In the genomic region with DNA sequence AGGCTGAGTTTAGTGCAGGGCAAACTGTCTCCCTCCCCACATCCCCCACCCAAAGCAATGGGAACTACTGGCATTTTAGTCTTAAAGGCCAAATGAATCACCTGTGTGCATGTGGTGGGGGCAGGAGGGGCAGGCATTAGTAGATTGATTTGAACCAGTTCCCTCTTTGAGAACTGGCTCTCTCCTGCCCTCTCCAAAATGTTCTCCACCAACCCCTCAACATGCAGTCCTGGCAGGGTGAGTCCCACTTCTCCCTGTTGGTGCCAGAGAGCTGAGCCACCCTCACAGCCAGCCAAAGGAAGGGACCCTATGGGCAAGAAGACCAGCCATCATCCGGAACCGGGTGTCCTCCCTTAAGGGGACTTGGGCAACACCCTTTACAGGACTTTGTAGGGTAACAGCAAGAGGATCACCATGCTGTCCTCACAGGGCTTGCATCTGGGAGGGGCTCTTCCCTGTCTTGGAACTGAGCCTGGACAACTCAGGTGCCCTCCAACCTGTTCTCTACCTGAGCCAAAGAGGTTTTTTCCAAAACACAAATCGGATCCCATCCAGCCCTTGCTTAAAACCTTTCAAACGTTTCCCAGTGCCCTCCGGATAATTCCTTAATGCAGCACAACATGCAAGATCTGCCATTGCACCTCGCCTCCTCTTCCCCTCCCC, we compare ENCODE assay signal across 19 cellular contexts.
DNase-seq lines count a peak whose midpoint lies in the region; ATAC-seq and TF ChIP-seq lines count a peak whose summit lies in the region.
"Had no signal": no experiment of that assay in that cellular context is flagged by ENCODE, and none has a peak within 500 bp of the region (broad histone marks: within the 10 kb centered on the region; RNA-seq: fewer than 3 reads in every experiment).

No MANE protein-coding gene starts in this region.

- H3K4ac ChIP-seq in IMR-90 (ENCODE audit: low read depth, low read length) = peak overlapping the region; percentile 24

- H2BK20ac ChIP-seq in IMR-90 (ENCODE audit: low read depth, low read length) = no peak overlapping the region

- H3K4me3 Mint-ChIP-seq in MCF 10A (ENCODE audit: unreplicated experiment) (no peak overlapping the region), glutamatergic neuron (ENCODE audit: unreplicated experiment) (no peak overlapping the region)
- H3K4me3 Mint-ChIP-seq: B cell had no signal

- TF ChIP-seq POLR2A in IMR-90 (IDR thresholded peaks at IDR 0.05; ENCODE audit: low read depth, low read length) (no peak), sigmoid colon (IDR thresholded peaks at IDR 0.05) (no peak)

- H4K5ac ChIP-seq in IMR-90 (ENCODE audit: low read depth, low read length) = no peak overlapping the region

- H3K4me2 ChIP-seq in mammary epithelial cell (ENCODE audit: insufficient read depth, low read depth, low read length) = no peak overlapping the region
- no peak overlapping the region for H3K4me2 ChIP-seq in IMR-90 (ENCODE audit: low read depth, low read length)

- CTCF ChIA-PET in MCF 10A (lab: Yijun Ruan, JAX) (interaction anchor here (0.6 to 1.8 kb wide), 3 partner anchors 11 to 537 kb away, joined by 3 to 4 read pairs (median 3); no protein-coding TSS in a partner anchor), mammary epithelial cell (lab: Charles Lee; ENCODE audit: low non-redundant PET) (no interaction called here), IMR-90 (lab: Yijun Ruan, JAX) (no interaction called here)

- H2AFZ ChIP-seq in mammary epithelial cell (ENCODE audit: low read depth, low read length) (no peak overlapping the region), IMR-90 (replicated peaks; ENCODE audit: low read length, poor library complexity) (no peak overlapping the region)

- BruUV-seq in MCF 10A (replicated peaks; lab: Mats Ljungman, UMichigan) (no TSS peak), mammary epithelial cell (replicated peaks; lab: Mats Ljungman, UMichigan) (no TSS peak), IMR-90 (replicated peaks; lab: Mats Ljungman, UMichigan) (no TSS peak)

- H3K4me1 ChIP-seq in mammary epithelial cell (ENCODE audit: insufficient read depth, low read length) = peaks cover 64% of the 10 kb centered on the region
- H3K4me1 ChIP-seq in IMR-90 (ENCODE audit: control insufficient read depth, insufficient read depth, low read length) = peaks cover 56% of the 10 kb centered on the region
- peaks cover 0 to 90% (median 82%) of the 10 kb centered on the region in 4 donors for H3K4me1 ChIP-seq in sigmoid colon

- H2AK9ac ChIP-seq in IMR-90 (replicated peaks; ENCODE audit: low read depth, low read length, poor library complexity) = no peak overlapping the region

- H3K4me1 Mint-ChIP-seq in MCF 10A (ENCODE audit: insufficient read depth, unreplicated experiment) (peaks cover 29% of the 10 kb centered on the region), glutamatergic neuron (ENCODE audit: low read depth, unreplicated experiment) (no peaks in the 10 kb centered on the region)
- H3K4me1 Mint-ChIP-seq: B cell had no signal

- H3K4me3 ChIP-seq in mammary epithelial cell (replicated peaks in 1 of 3; ENCODE audit: insufficient read depth in 1 of 3, low read depth in 2 of 3, low read length in 3 of 3) (no peak overlapping the region), IMR-90 (ENCODE audit: insufficient read depth, low read depth, low read length) (no peak overlapping the region), sigmoid colon (no peak overlapping the region)

- TF ChIP-seq EP300 in sigmoid colon (IDR thresholded peaks at IDR 0.05) = no peak

- POLR2A ChIA-PET in MCF 10A (lab: Yijun Ruan, JAX) (interaction anchor here (1.4 to 1.6 kb wide), 2 partner anchors 12 to 13 kb away, joined by 4 to 8 read pairs; no protein-coding TSS in a partner anchor), IMR-90 (lab: Charles Lee; ENCODE audit: unreplicated experiment) (no interaction called here)

- peak overlapping the region; percentile 8; the same call in 2 of the 3 replicates for H2BK15ac ChIP-seq in IMR-90 (ENCODE audit: low read depth, low read length)

- no peak overlapping the region for H3K9ac ChIP-seq in mammary epithelial cell (ENCODE audit: insufficient read depth, low read length)
- no peak overlapping the region for H3K9ac ChIP-seq in IMR-90 (ENCODE audit: low read depth, low read length)

- H3K36me3 Mint-ChIP-seq in MCF 10A (ENCODE audit: insufficient read depth, unreplicated experiment) = no peaks in the 10 kb centered on the region
- no peaks in the 10 kb centered on the region for H3K36me3 Mint-ChIP-seq in glutamatergic neuron (ENCODE audit: unreplicated experiment)

- H3K27ac ChIP-seq in mammary epithelial cell (ENCODE audit: insufficient read depth, low read depth, low read length) (no peak overlapping the region), IMR-90 (ENCODE audit: insufficient read depth, low read length) (no peak overlapping the region), sigmoid colon (peak overlapping the region; percentile 81 to 91 (median 84))
- H3K27ac ChIP-seq: HL-60 had no signal

- no peak overlapping the region; the same call in 1 of the 2 replicates for H4K91ac ChIP-seq in IMR-90 (ENCODE audit: insufficient read depth, low read depth, low read length)

- TF ChIP-seq RAD21 in IMR-90 (IDR thresholded peaks at IDR 0.05; ENCODE audit: low read length) = no peak

- no peak overlapping the region for H3K14ac ChIP-seq in IMR-90 (replicated peaks; ENCODE audit: low read depth, low read length)

- no peak overlapping the region for H2BK120ac ChIP-seq in IMR-90 (ENCODE audit: low read depth, low read length)

- in situ Hi-C loops in mammary epithelial cell (cut with MboI; ENCODE audit: low sequenced_read_pairs in 2 of 2) = no loop called here
- in situ Hi-C loops in IMR-90 (cut with MboI; ENCODE audit: low sequenced_read_pairs) = no loop called here

- H2BK5ac ChIP-seq in IMR-90 (ENCODE audit: low read depth, low read length, poor library complexity, severe bottlenecking) = no peak overlapping the region

- DNase-seq in MCF 10A (ENCODE audit: unreplicated experiment) (peak; percentile 72), mammary epithelial cell (no peak), IMR-90 (no peak), glutamatergic neuron (no peak), sigmoid colon (no peak)
- DNase-seq: 8988T, DMS 273 treated with DMSO at 0.1 percent for 48 hours, DND-41, H7, Kasumi-1, MM.1S, NCI-H1092 treated with DMSO at 0.1 percent for 48 hours, NCI-H2081, SHP77 treated with DMSO at 0.1 percent for 48 hours had no signal

- no peak overlapping the region for H3K18ac ChIP-seq in IMR-90 (ENCODE audit: low read depth, low read length)

- no peaks in the 10 kb centered on the region for H3K9me3 ChIP-seq in mammary epithelial cell (replicated peaks; ENCODE audit: insufficient read depth, low read length)
- H3K9me3 ChIP-seq in IMR-90 (ENCODE audit: control insufficient read depth, insufficient read depth, low read length) = no peaks in the 10 kb centered on the region
- H3K9me3 ChIP-seq in sigmoid colon = no peaks in the 10 kb centered on the region

- H4K8ac ChIP-seq in IMR-90 (ENCODE audit: low read depth in 2 of 2, low read length in 2 of 2) = no peak overlapping the region

- H3K36me3 ChIP-seq in mammary epithelial cell (ENCODE audit: insufficient read depth, low read length) (no peaks in the 10 kb centered on the region), IMR-90 (ENCODE audit: control insufficient read depth, insufficient read depth, low read length) (no peaks in the 10 kb centered on the region), sigmoid colon (no peaks in the 10 kb centered on the region)

- no peaks in the 10 kb centered on the region for H3K9me3 Mint-ChIP-seq in MCF 10A (ENCODE audit: unreplicated experiment)
- H3K9me3 Mint-ChIP-seq in glutamatergic neuron (ENCODE audit: unreplicated experiment) = peaks cover 2% of the 10 kb centered on the region

- H3K23ac ChIP-seq in IMR-90 (ENCODE audit: low read depth, low read length) = no peak overlapping the region

- 19% methylated on average over 6 of the region's 6 CpGs for WGBS in mammary epithelial cell (ENCODE audit: low coverage, missing lambda C conversion rate)
- 86% methylated on average over 3 of the region's 6 CpGs; no CpG with 5 or more reads in 1 of the 2 experiments for WGBS in IMR-90 (ENCODE audit: extremely low coverage in 2 of 2, insufficient read length in 1 of 2), 2 experiments
- WGBS in sigmoid colon, 2 donors = 74 to 88% methylated on average over 6 of the region's 6 CpGs

- H4K20me1 ChIP-seq in mammary epithelial cell (ENCODE audit: insufficient read depth, low read length) (no peaks in the 10 kb centered on the region), IMR-90 (ENCODE audit: insufficient read depth, low read length) (no peaks in the 10 kb centered on the region)

- H3K56ac ChIP-seq in IMR-90 (ENCODE audit: extremely low read depth, insufficient read depth, low read length) = no peak overlapping the region

- H3K27ac Mint-ChIP-seq in MCF 10A (ENCODE audit: low read depth, unreplicated experiment) (no peak overlapping the region), glutamatergic neuron (ENCODE audit: unreplicated experiment) (peak overlapping the region; percentile 16)
- H3K27ac Mint-ChIP-seq: B cell had no signal

- H2AK5ac ChIP-seq in IMR-90 (ENCODE audit: low read depth, low read length) = peak overlapping the region; percentile 82

- H3K27me3 Mint-ChIP-seq in MCF 10A (ENCODE audit: insufficient read depth, unreplicated experiment) (no peaks in the 10 kb centered on the region), glutamatergic neuron (ENCODE audit: unreplicated experiment) (peaks cover 5% of the 10 kb centered on the region)

- H3K27me3 ChIP-seq in mammary epithelial cell (ENCODE audit: insufficient read depth, low read length) (no peaks in the 10 kb centered on the region), IMR-90 (ENCODE audit: control insufficient read depth, insufficient read depth, low read length) (no peaks in the 10 kb centered on the region), sigmoid colon (no peaks in the 10 kb centered on the region)

- peaks cover 0 to 20% of the 10 kb centered on the region in 2 experiments; a peak in 2 of 4 replicates for H3K79me1 ChIP-seq in IMR-90 (ENCODE audit: low read depth in 1 of 2, low read length in 2 of 2)

- TF ChIP-seq CTCF in MCF 10A (IDR thresholded peaks at IDR 0.05; ENCODE audit: unreplicated experiment) (no peak), mammary epithelial cell (conservative IDR thresholded peaks at IDR 0.05 in 1 of 2, IDR thresholded peaks at IDR 0.05 in 1 of 2; ENCODE audit: extremely low read depth in 1 of 2, insufficient read depth in 1 of 2, low read depth in 1 of 2, low read length in 2 of 2) (no peak), IMR-90 (conservative IDR thresholded peaks at IDR 0.05; ENCODE audit: low read depth, low read length) (no peak), glutamatergic neuron (IDR thresholded peaks at IDR 0.05; ENCODE audit: partially characterized antibody, unreplicated experiment) (no peak), sigmoid colon (IDR thresholded peaks at IDR 0.05) (no peak)

- peaks cover 48% of the 10 kb centered on the region for H3K9me1 ChIP-seq in IMR-90 (ENCODE audit: insufficient read depth, low read length)

- H3K79me2 ChIP-seq in mammary epithelial cell (ENCODE audit: insufficient read depth, low read length) = no peaks in the 10 kb centered on the region

- ATAC-seq in IMR-90 (ENCODE audit: low read depth) = no peak
- ATAC-seq in HG02623 (IDR thresholded peaks at IDR 0.05; ENCODE audit: unreplicated experiment) = no peak
- no peak for ATAC-seq in GM18502 (IDR thresholded peaks at IDR 0.05; ENCODE audit: poor library complexity, unreplicated experiment)
- ATAC-seq in GM19395 (IDR thresholded peaks at IDR 0.05; ENCODE audit: unreplicated experiment) = no peak

- dilution Hi-C loops in mammary epithelial cell (cut with HindIII; ENCODE audit: low sequenced_read_pairs) (loop anchor here (5.0 kb wide), 1 partner anchor 71 kb away; no protein-coding TSS in a partner anchor), IMR-90 (cut with HindIII; ENCODE audit: low sequenced_read_pairs, unreplicated experiment) (no loop called here)

- intact Hi-C loops in MCF 10A (cut with micrococcal nuclease) (no loop called here), mammary epithelial cell (cut with micrococcal nuclease) (no loop called here), IMR-90 (cut with micrococcal nuclease) (no loop called here), sigmoid colon (cut with DNase I) (loop anchor here (5.0 kb wide), 1 partner anchor 74 kb away; no protein-coding TSS in a partner anchor)

Comparison
In these comparisons a context has a peak if more than half of its experiments do, and no peak if none do; other contexts are left out.
1. H3K27ac ChIP-seq: peak in sigmoid colon (4 of 4); none in mammary epithelial cell (single experiment) and IMR-90 (single experiment).